ENCODE assay signal across 8 cellular contexts in the genomic region with DNA sequence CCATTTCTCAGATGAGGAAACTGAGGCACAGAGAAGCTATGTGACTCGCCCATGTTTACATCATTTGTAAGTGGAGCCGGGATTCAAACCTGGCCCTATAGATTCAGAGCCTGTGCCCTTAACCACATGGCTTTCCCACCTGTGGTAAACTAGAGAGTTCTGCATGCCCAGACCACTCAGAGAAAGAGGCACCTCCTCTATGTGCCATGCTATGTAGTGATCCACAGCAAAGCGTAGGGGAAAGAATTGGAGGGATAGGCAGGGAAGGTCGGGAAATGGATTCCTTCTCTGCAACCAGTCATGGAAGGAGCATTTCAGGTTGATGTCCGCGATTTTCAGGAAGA. TPM values are rescaled to one million over a fixed set of nuclear protein-coding genes. Genes with fewer than 3 reads are reported as not detected.
DNase-seq lines count a peak whose midpoint lies in the region; ATAC-seq and TF ChIP-seq lines count a peak whose summit lies in the region.

No MANE protein-coding gene starts in this region.

- H3K9me3 ChIP-seq in CD4-positive, CD25-positive, alpha-beta regulatory T cell (ENCODE audit: control insufficient read depth in 2 of 2, low read length in 2 of 2): no peaks in the 10 kb centered on the region
- H3K9me3 ChIP-seq in OCI-LY3 (ENCODE audit: insufficient read depth, low read length): no peaks in the 10 kb centered on the region

- no peak overlapping the region for H3K27ac Mint-ChIP-seq in CD4-positive, CD25-positive, alpha-beta regulatory T cell

- peak overlapping the region; percentile 90 for H3K4me2 ChIP-seq in OCI-LY3 (ENCODE audit: low read length)

- peaks cover 3% of the 10 kb centered on the region for H3K4me1 ChIP-seq in CD4-positive, CD25-positive, alpha-beta regulatory T cell (ENCODE audit: control insufficient read depth, insufficient read depth, low read length, poor library complexity, severe bottlenecking)
- peaks cover 20% of the 10 kb centered on the region for H3K4me1 ChIP-seq in OCI-LY3 (ENCODE audit: low read length)

- no peak overlapping the region for H3K27ac ChIP-seq in CD4-positive, CD25-positive, alpha-beta regulatory T cell (ENCODE audit: insufficient read depth, low read length, poor library complexity, severe bottlenecking)
- no peak overlapping the region for H3K27ac ChIP-seq in OCI-LY3 (ENCODE audit: low read length)

- DNase-seq in CD4-positive, CD25-positive, alpha-beta regulatory T cell: no peak
- DNase-seq in left lobe of liver (ENCODE audit: low spot score): no peak
- no peak for DNase-seq in NCI-H1417 (lab: John Stamatoyannopoulos, UW)
- no peak for DNase-seq in NOMO-1 treated with DMSO at 0.1 percent for 48 hours (lab: John Stamatoyannopoulos, UW; ENCODE audit: unreplicated experiment)
- no peak for DNase-seq in HT-29 (ENCODE audit: low spot score)
- DNase-seq in activated CD4-positive, alpha-beta T cell treated with anti-CD3 and anti-CD28 coated beads, Interleukin-2, amount 50 U/mL, for 4 hours: no peak

- peaks cover 3 to 21% (median 9%) of the 10 kb centered on the region in 4 donors for H3K4me1 Mint-ChIP-seq in CD4-positive, CD25-positive, alpha-beta regulatory T cell

- H3K36me3 Mint-ChIP-seq in CD4-positive, CD25-positive, alpha-beta regulatory T cell: no peaks in the 10 kb centered on the region

- peak overlapping the region; percentile 81 for H3K4me3 ChIP-seq in CD4-positive, CD25-positive, alpha-beta regulatory T cell (ENCODE audit: low read depth, low read length)
- H3K4me3 ChIP-seq in OCI-LY3 (ENCODE audit: low read length): peak overlapping the region; percentile 75

- no peaks in the 10 kb centered on the region for H3K36me3 ChIP-seq in CD4-positive, CD25-positive, alpha-beta regulatory T cell (ENCODE audit: control insufficient read depth, insufficient read depth, low read length)
- no peaks in the 10 kb centered on the region for H3K36me3 ChIP-seq in OCI-LY3 (replicated peaks; ENCODE audit: low read depth, low read length)

- peaks cover 8% of the 10 kb centered on the region for H3K27me3 ChIP-seq in CD4-positive, CD25-positive, alpha-beta regulatory T cell (ENCODE audit: control insufficient read depth, insufficient read depth, low read length)
- H3K27me3 ChIP-seq in OCI-LY3 (ENCODE audit: low read depth, low read length): peaks cover 27% of the 10 kb centered on the region

- no peak overlapping the region for H2AFZ ChIP-seq in OCI-LY3 (ENCODE audit: low read depth, low read length)

- H3K79me2 ChIP-seq in OCI-LY3 (ENCODE audit: low read length): no peaks in the 10 kb centered on the region

- H4K20me1 ChIP-seq in OCI-LY3 (ENCODE audit: insufficient read depth, low read length): no peaks in the 10 kb centered on the region

- ATAC-seq in CD4-positive, CD25-positive, alpha-beta regulatory T cell (ENCODE audit: low read depth in 2 of 2): no peak
- ATAC-seq in GM21576 (IDR thresholded peaks at IDR 0.05; ENCODE audit: unreplicated experiment) (peak; percentile 32), left lobe of liver (peak; percentile 35)

- peak overlapping the region; percentile 7 to 78 (median 38) for H3K4me3 Mint-ChIP-seq in CD4-positive, CD25-positive, alpha-beta regulatory T cell

- H3K9ac ChIP-seq in OCI-LY3 (ENCODE audit: low read length): no peak overlapping the region

- peaks cover 0 to 3% (median 0%) of the 10 kb centered on the region in 7 donors for H3K9me3 Mint-ChIP-seq in CD4-positive, CD25-positive, alpha-beta regulatory T cell

- H3K27me3 Mint-ChIP-seq in CD4-positive, CD25-positive, alpha-beta regulatory T cell: peaks cover 42% of the 10 kb centered on the region

- no peak for TF ChIP-seq CTCF in OCI-LY3 (IDR thresholded peaks at IDR 0.05; ENCODE audit: low read depth, low read length)

RNA-seq across cellular contexts. Expression of gene POU2AF2, which starts 15.4 kb away (rescaled TPM):
- not detected for total RNA-seq in CD4-positive, CD25-positive, alpha-beta regulatory T cell
- not detected for polyA plus RNA-seq in CD4-positive, CD25-positive, alpha-beta regulatory T cell
- not detected for total RNA-seq in left lobe of liver
- 6.3 and 6.5 TPM in 2 replicates for total RNA-seq in HT-29 (2014; rRNA removed; shearing (Covaris generic))

Comparison
In these comparisons a context has a peak if more than half of its experiments do, and no peak if none do; other contexts are left out.
1. ATAC-seq: peak in GM21576 (single experiment) and left lobe of liver (single experiment); none in CD4-positive, CD25-positive, alpha-beta regulatory T cell (0 of 2).